1 cellular context compared by ENCODE assay signal in the genomic region with DNA sequence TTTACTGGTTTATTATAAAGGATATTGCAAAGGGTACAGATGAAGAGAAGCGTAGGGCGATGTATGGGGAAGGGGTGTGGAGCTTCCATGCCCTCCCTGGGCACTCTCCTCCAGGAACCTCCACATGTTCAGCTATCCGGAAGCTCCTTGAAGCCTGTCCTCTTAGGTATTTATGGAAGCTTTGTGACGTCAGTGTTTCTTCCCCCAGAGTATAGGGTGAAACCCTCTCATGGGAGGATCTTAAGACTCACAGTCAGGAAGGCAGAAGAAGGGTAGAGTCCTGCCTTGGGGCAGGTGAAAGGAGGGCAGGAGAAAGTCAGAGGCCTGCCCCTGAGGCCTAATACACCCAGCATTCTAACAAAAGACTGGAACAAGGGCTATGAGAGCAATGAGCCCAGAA.
TF ChIP-seq lines count a peak whose summit lies in the region.

No MANE protein-coding gene starts in this region.

TF ChIP-seq in IMR-90, 13 proteins besides CTCF, POLR2A, EP300 and RAD21:
- TF ChIP-seq FOS (IDR thresholded peaks at IDR 0.05; ENCODE audit: low read depth, low read length) = no peak
- no peak for TF ChIP-seq RCOR1 (IDR thresholded peaks at IDR 0.05; ENCODE audit: insufficient replicate concordance, low read length)
- TF ChIP-seq MAFK (IDR thresholded peaks at IDR 0.05; ENCODE audit: low read depth, low read length) = no peak
- no peak for TF ChIP-seq RFX5 (IDR thresholded peaks at IDR 0.05; ENCODE audit: low read depth, low read length)
- no peak for TF ChIP-seq MXI1 (IDR thresholded peaks at IDR 0.05; ENCODE audit: borderline replicate concordance, low read depth, low read length)
- TF ChIP-seq, protein P1, sequence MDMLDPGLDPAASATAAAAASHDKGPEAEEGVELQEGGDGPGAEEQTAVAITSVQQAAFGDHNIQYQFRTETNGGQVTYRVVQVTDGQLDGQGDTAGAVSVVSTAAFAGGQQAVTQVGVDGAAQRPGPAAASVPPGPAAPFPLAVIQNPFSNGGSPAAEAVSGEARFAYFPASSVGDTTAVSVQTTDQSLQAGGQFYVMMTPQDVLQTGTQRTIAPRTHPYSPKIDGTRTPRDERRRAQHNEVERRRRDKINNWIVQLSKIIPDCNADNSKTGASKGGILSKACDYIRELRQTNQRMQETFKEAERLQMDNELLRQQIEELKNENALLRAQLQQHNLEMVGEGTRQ (IDR thresholded peaks at IDR 0.05; ENCODE audit: low read depth, low read length) = no peak
- TF ChIP-seq MAZ (IDR thresholded peaks at IDR 0.05; ENCODE audit: borderline replicate concordance, low read depth, low read length) = no peak
- no peak for TF ChIP-seq SMC3 (IDR thresholded peaks at IDR 0.05; ENCODE audit: low read depth, low read length)
- TF ChIP-seq, protein P2, sequence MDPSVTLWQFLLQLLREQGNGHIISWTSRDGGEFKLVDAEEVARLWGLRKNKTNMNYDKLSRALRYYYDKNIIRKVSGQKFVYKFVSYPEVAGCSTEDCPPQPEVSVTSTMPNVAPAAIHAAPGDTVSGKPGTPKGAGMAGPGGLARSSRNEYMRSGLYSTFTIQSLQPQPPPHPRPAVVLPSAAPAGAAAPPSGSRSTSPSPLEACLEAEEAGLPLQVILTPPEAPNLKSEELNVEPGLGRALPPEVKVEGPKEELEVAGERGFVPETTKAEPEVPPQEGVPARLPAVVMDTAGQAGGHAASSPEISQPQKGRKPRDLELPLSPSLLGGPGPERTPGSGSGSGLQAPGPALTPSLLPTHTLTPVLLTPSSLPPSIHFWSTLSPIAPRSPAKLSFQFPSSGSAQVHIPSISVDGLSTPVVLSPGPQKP (IDR thresholded peaks at IDR 0.05; ENCODE audit: borderline replicate concordance, low read depth, low read length) = no peak
